21 cellular contexts compared by ENCODE assay signal in the genomic region with DNA sequence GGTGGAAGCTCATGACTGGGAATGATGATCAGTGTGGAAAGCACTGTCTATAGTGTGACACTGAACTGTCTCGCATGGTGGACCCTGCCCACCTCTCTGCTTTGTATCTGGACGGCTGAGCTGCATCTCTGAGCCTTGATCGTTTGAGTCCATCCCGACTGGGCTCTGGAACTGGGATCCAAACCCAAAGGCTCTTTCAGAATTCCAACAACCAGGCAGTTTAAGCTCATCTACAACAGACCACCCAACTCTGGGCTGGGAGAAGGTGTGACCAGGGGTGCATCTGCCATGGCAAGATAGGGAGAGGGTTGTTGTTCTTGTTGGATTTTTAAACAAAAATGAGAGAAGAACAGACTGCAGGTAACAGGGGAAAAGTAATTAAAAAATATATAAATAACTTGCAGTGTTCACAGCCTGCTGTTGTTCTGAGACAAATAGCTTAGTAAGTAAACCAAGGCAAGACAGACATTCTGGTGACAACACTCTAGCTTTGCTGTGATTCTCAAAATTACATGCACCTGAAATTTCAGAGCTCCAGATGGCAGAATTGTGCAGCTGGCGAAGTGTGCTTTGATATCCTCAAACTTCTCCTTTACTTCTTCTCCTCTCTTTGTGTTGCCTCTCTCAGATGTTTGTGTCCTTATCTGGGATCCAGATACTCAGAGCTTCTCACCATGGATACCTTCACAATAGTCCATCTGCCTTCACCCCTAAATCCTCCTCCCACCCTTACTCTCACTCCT.
DNase-seq lines count a peak whose midpoint lies in the region; ATAC-seq, FAIRE-seq and TF ChIP-seq lines count a peak whose summit lies in the region.
"Had no signal": no experiment of that assay in that cellular context is flagged by ENCODE, and none has a peak within 500 bp of the region (broad histone marks: within the 10 kb centered on the region; RNA-seq: fewer than 3 reads in every experiment).

No MANE protein-coding gene starts in this region.

- CTCF ChIA-PET in HepG2 (lab: Yijun Ruan, JAX; ENCODE audit: low intra/inter-chr PET ratio, low total read pairs): no interaction called here
- CTCF ChIA-PET in Panc1 (lab: Charles Lee): interaction anchor here (0.6 to 1.1 kb wide), 2 partner anchors 63 to 128 kb away, joined by 3 to 4 read pairs; no protein-coding TSS in a partner anchor

- no TSS peak for BruUV-seq in HepG2 (replicated peaks; lab: Mats Ljungman, UMichigan)
- no TSS peak for BruUV-seq in Panc1 (replicated peaks; lab: Mats Ljungman, UMichigan)

- H3K4me2 ChIP-seq in HepG2 (ENCODE audit: low read depth, low read length): no peak overlapping the region

- H3K4me1 ChIP-seq in liver (ENCODE audit: control insufficient read depth in 4 of 4, insufficient read depth in 4 of 4, low read length in 3 of 4): peaks cover 0 to 4% (median 0%) of the 10 kb centered on the region in 4 donors
- no peaks in the 10 kb centered on the region for H3K4me1 ChIP-seq in HepG2 (ENCODE audit: insufficient read depth, low read length)
- no peaks in the 10 kb centered on the region for H3K4me1 ChIP-seq in Panc1 (ENCODE audit: control insufficient read depth, insufficient read depth, low read length)
- H3K4me1 ChIP-seq: SJSA1 had no signal

- H3K4me3 ChIP-seq in liver (ENCODE audit: low read depth in 1 of 3, low read length in 3 of 3) (no peak overlapping the region), HepG2 (replicated peaks in 1 of 3; ENCODE audit: insufficient read depth in 1 of 3, low read depth in 2 of 3, low read length in 3 of 3) (no peak overlapping the region), Panc1 (ENCODE audit: low read depth in 2 of 2, low read length in 2 of 2) (no peak overlapping the region)
- H3K4me3 ChIP-seq: SJSA1 had no signal

- no peak for DNase-seq in HepG2 (ENCODE audit: low spot score)
- DNase-seq in Panc1 (ENCODE audit: low read depth, low spot score): no peak
- no peak for DNase-seq in left lobe of liver (ENCODE audit: low spot score)
- no peak for DNase-seq in erythroblast (lab: John Stamatoyannopoulos, UW)
- DNase-seq: EL, GF-D8, H7, KG1, NCI-H1048, NCI-H1417 treated with DMSO at 0.1 percent for 48 hours, NCI-H187, NCI-H446, NCI-H526, T-helper 1 cell had no signal

- H3K9ac ChIP-seq in liver (ENCODE audit: low read depth in 1 of 2, low read length in 2 of 2): no peak overlapping the region
- H3K9ac ChIP-seq in HepG2 (ENCODE audit: insufficient read depth, low read depth, low read length): no peak overlapping the region

- WGBS in liver: 88% methylated on average over 5 of the region's 5 CpGs
- 4% methylated on average over 5 of the region's 5 CpGs for WGBS in HepG2 (ENCODE audit: low lambda C conversion rate)

- H3K27ac ChIP-seq in liver (ENCODE audit: low read depth in 1 of 2, low read length in 2 of 2): no peak overlapping the region
- H3K27ac ChIP-seq in HepG2 (ENCODE audit: extremely low read length, insufficient read depth, low read length): no peak overlapping the region
- no peak overlapping the region for H3K27ac ChIP-seq in Panc1 (ENCODE audit: low read length)
- H3K27ac ChIP-seq: HL-60, SJSA1 had no signal

- POLR2A ChIA-PET in HepG2 (lab: Yijun Ruan, JAX): no interaction called here
- POLR2A ChIA-PET in Panc1 (lab: Charles Lee): no interaction called here

- no peaks in the 10 kb centered on the region for H4K20me1 ChIP-seq in HepG2 (ENCODE audit: insufficient read depth, low read length)

- no peaks in the 10 kb centered on the region for H3K27me3 ChIP-seq in liver (ENCODE audit: control insufficient read depth in 4 of 4, insufficient read depth in 4 of 4, low read length in 3 of 4)
- H3K27me3 ChIP-seq in HepG2 (ENCODE audit: control insufficient read depth in 1 of 2, insufficient read depth in 2 of 2, low read length in 2 of 2): peaks cover 0 to 19% of the 10 kb centered on the region in 2 experiments; a peak in 2 of 5 replicates
- no peaks in the 10 kb centered on the region for H3K27me3 ChIP-seq in Panc1 (ENCODE audit: control insufficient read depth, insufficient read depth, low read length)
- H3K27me3 ChIP-seq: SJSA1 had no signal

- intact Hi-C loops in HepG2 (cut with micrococcal nuclease; ENCODE audit: unreplicated experiment): no loop called here
- intact Hi-C loops in Panc1 (cut with micrococcal nuclease; ENCODE audit: unreplicated experiment): no loop called here

- peak; percentile 71 to 74 for TF ChIP-seq RAD21 in liver (IDR thresholded peaks at IDR 0.05)
- no peak for TF ChIP-seq RAD21 in HepG2 (CRISPR knock-in tag; IDR thresholded peaks at IDR 0.05)

- TF ChIP-seq CTCF in liver (IDR thresholded peaks at IDR 0.05; ENCODE audit: low read depth, low read length, missing input control): peak; percentile 19
- no peak for TF ChIP-seq CTCF in HepG2 (CRISPR knock-in tag; IDR thresholded peaks at IDR 0.05)
- peak; percentile 5; the same call in 1 of the 2 replicates for TF ChIP-seq CTCF in Panc1 (IDR thresholded peaks at IDR 0.05)

- peaks cover 0 to 7% (median 0%) of the 10 kb centered on the region in 4 donors for H3K9me3 ChIP-seq in liver (ENCODE audit: control insufficient read depth in 4 of 4, low read length in 3 of 4)
- H3K9me3 ChIP-seq in HepG2 (ENCODE audit: low read length): peaks cover 22% of the 10 kb centered on the region
- H3K9me3 ChIP-seq in Panc1 (ENCODE audit: control insufficient read depth, insufficient read depth, low read depth, low read length): no peaks in the 10 kb centered on the region
- H3K9me3 ChIP-seq: SJSA1 had no signal

- ATAC-seq in HepG2 (no peak), Panc1 (no peak), left lobe of liver (peak; percentile 77), GM21786 (IDR thresholded peaks at IDR 0.05; ENCODE audit: unreplicated experiment) (no peak), HG02981 (IDR thresholded peaks at IDR 0.05; ENCODE audit: unreplicated experiment) (no peak)
- ATAC-seq: Right ventricle myocardium inferior had no signal

- no peak for FAIRE-seq in HepG2 (lab: Jason Lieb, UNC)
- FAIRE-seq: A204.1 had no signal

- no peaks in the 10 kb centered on the region for H3K79me2 ChIP-seq in HepG2 (ENCODE audit: insufficient read depth, low read length)

- TF ChIP-seq POLR2A in HepG2 (IDR thresholded peaks at IDR 0.05; ENCODE audit: insufficient read depth in 1 of 2, low read depth in 2 of 2, low read length in 2 of 2): no peak
- no peak for TF ChIP-seq POLR2A in erythroblast (IDR thresholded peaks at IDR 0.05; ENCODE audit: low read length)

- no peak for TF ChIP-seq EP300 in HepG2 (IDR thresholded peaks at IDR 0.05; ENCODE audit: low read depth in 2 of 2, low read length in 2 of 2)
- TF ChIP-seq EP300 in HepG2 (CRISPR knock-in tag; IDR thresholded peaks at IDR 0.05; ENCODE audit: borderline replicate concordance): no peak

- no peak overlapping the region for H2AFZ ChIP-seq in HepG2 (ENCODE audit: low read length)

- H3K36me3 ChIP-seq in liver (ENCODE audit: control insufficient read depth in 4 of 4, insufficient read depth in 3 of 4, low read depth in 1 of 4, low read length in 3 of 4) (no peaks in the 10 kb centered on the region), HepG2 (replicated peaks in 1 of 2; ENCODE audit: control insufficient read depth in 1 of 2, insufficient read depth in 2 of 2, low read length in 2 of 2) (no peaks in the 10 kb centered on the region), Panc1 (ENCODE audit: control insufficient read depth, insufficient read depth, low read length) (no peaks in the 10 kb centered on the region)
- H3K36me3 ChIP-seq: SJSA1 had no signal

- in situ Hi-C loops in HepG2 (cut with HindIII; ENCODE audit: extremely low pct_ligation_motif_present, low pct_unique_long_range_greater_than_20kb) (no loop called here), Panc1 (cut with HindIII; ENCODE audit: low pct_unique_long_range_greater_than_20kb, low sequenced_read_pairs) (no loop called here)

TF ChIP-seq in liver, 16 proteins besides CTCF, POLR2A, EP300 and RAD21 (continues in another document):
- TF ChIP-seq NR2F2 (IDR thresholded peaks at IDR 0.05) (no peak), EGR1 (IDR thresholded peaks at IDR 0.05; ENCODE audit: low read depth in 2 of 2) (no peak), FOXA2 (IDR thresholded peaks at IDR 0.05) (no peak), TAF1 (conservative IDR thresholded peaks at IDR 0.05) (no peak), GABPA (IDR thresholded peaks at IDR 0.05 in 1 of 2, conservative IDR thresholded peaks at IDR 0.05 in 1 of 2) (no peak), FOXA1 (IDR thresholded peaks at IDR 0.05) (no peak), HNF4G (IDR thresholded peaks at IDR 0.05) (no peak), JUND (IDR thresholded peaks at IDR 0.05) (no peak), HNF4A (conservative IDR thresholded peaks at IDR 0.05) (no peak), YY1 (IDR thresholded peaks at IDR 0.05) (no peak)
- TF ChIP-seq, protein P1, sequence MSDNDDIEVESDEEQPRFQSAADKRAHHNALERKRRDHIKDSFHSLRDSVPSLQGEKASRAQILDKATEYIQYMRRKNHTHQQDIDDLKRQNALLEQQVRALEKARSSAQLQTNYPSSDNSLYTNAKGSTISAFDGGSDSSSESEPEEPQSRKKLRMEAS (IDR thresholded peaks at IDR 0.05): no peak

TF ChIP-seq in HepG2, 621 proteins besides CTCF, POLR2A, EP300 and RAD21 (continues in another document):
- TF ChIP-seq HOXA7 (CRISPR knock-in tag; IDR thresholded peaks at IDR 0.05) (no peak), MIER3 (CRISPR knock-in tag; IDR thresholded peaks at IDR 0.05; ENCODE audit: borderline replicate concordance) (no peak)
- TF ChIP-seq, protein P2, sequence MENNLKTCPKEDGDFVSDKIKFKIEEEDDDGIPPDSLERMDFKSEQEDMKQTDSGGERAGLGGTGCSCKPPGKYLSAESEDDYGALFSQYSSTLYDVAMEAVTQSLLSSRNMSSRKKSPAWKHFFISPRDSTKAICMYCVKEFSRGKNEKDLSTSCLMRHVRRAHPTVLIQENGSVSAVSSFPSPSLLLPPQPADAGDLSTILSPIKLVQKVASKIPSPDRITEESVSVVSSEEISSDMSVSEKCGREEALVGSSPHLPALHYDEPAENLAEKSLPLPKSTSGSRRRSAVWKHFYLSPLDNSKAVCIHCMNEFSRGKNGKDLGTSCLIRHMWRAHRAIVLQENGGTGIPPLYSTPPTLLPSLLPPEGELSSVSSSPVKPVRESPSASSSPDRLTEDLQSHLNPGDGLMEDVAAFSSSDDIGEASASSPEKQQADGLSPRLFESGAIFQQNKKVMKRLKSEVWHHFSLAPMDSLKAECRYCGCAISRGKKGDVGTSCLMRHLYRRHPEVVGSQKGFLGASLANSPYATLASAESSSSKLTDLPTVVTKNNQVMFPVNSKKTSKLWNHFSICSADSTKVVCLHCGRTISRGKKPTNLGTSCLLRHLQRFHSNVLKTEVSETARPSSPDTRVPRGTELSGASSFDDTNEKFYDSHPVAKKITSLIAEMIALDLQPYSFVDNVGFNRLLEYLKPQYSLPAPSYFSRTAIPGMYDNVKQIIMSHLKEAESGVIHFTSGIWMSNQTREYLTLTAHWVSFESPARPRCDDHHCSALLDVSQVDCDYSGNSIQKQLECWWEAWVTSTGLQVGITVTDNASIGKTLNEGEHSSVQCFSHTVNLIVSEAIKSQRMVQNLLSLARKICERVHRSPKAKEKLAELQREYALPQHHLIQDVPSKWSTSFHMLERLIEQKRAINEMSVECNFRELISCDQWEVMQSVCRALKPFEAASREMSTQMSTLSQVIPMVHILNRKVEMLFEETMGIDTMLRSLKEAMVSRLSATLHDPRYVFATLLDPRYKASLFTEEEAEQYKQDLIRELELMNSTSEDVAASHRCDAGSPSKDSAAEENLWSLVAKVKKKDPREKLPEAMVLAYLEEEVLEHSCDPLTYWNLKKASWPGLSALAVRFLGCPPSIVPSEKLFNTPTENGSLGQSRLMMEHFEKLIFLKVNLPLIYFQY (CRISPR knock-in tag; IDR thresholded peaks at IDR 0.05; ENCODE audit: borderline replicate concordance): no peak
